ENCODE assay signal across 2 cellular contexts in genomic region chr14:81529391-81529790, GRCh38.
TF ChIP-seq lines count a peak whose summit lies in the region.

No MANE protein-coding gene starts in this region.

TF ChIP-seq in IMR-90, 13 proteins besides CTCF, POLR2A, EP300 and RAD21:
- TF ChIP-seq NFE2L2 (IDR thresholded peaks at IDR 0.05; ENCODE audit: low read depth, low read length): no peak
- peak; percentile 88 for TF ChIP-seq CEBPB (IDR thresholded peaks at IDR 0.05; ENCODE audit: low read depth, low read length)

TF ChIP-seq in liver, 16 proteins besides CTCF, POLR2A, EP300 and RAD21:
- peak; percentile 6 for TF ChIP-seq SP1 (IDR thresholded peaks at IDR 0.05)
- TF ChIP-seq MAX (IDR thresholded peaks at IDR 0.05): no peak
- no peak for TF ChIP-seq GABPA (IDR thresholded peaks at IDR 0.05 in 1 of 2, conservative IDR thresholded peaks at IDR 0.05 in 1 of 2)
- TF ChIP-seq ATF3 (IDR thresholded peaks at IDR 0.05): peak; percentile 71
- TF ChIP-seq HNF4A (conservative IDR thresholded peaks at IDR 0.05): no peak
- no peak for TF ChIP-seq NR2F2 (IDR thresholded peaks at IDR 0.05)
- TF ChIP-seq, protein P1, sequence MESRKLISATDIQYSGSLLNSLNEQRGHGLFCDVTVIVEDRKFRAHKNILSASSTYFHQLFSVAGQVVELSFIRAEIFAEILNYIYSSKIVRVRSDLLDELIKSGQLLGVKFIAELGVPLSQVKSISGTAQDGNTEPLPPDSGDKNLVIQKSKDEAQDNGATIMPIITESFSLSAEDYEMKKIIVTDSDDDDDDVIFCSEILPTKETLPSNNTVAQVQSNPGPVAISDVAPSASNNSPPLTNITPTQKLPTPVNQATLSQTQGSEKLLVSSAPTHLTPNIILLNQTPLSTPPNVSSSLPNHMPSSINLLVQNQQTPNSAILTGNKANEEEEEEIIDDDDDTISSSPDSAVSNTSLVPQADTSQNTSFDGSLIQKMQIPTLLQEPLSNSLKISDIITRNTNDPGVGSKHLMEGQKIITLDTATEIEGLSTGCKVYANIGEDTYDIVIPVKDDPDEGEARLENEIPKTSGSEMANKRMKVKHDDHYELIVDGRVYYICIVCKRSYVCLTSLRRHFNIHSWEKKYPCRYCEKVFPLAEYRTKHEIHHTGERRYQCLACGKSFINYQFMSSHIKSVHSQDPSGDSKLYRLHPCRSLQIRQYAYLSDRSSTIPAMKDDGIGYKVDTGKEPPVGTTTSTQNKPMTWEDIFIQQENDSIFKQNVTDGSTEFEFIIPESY (IDR thresholded peaks at IDR 0.05): no peak
- no peak for TF ChIP-seq FOXA2 (IDR thresholded peaks at IDR 0.05)
